ENCODE assay signal across 1 cellular context in the genomic region with DNA sequence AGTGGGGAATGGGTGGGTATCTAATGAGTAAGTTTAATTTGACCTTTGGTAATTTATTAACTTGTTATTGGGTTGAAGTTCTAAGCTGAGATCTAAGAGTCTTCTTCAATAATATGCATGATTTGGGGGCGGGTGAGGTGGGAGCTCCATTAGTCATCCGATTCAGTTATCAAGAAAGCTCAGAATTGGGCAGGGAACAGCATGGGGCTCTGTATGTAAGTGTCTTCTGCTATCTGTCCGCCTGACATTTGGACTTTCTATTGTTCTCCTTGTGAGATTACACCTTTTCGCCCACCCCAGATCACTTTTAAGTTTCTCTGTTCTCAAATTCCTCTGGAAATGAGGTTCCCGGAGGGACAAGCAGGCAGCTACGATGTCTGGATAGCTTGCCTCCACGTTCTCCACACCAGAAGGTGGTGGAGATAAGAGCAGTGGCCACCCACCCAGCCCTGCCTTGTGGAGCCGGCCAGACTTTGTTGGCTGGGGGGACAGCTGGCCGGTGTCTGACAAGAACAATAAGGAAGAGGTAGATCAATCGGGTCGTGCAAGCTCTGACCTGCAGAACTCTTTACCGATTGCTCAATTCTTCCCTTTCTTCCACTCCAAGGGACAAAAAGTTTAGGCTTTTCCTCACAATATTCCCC.
TF ChIP-seq lines count a peak whose summit lies in the region.

No MANE protein-coding gene starts in this region.

TF ChIP-seq in K562, 482 proteins besides CTCF, POLR2A, EP300 and RAD21 (continued from another document and continues in another):
- TF ChIP-seq CBX8 (IDR thresholded peaks at IDR 0.05; ENCODE audit: borderline replicate concordance, extremely low read depth, low read depth, low read length, poor library complexity, severe bottlenecking) (no peak), MIER1 (IDR thresholded peaks at IDR 0.05; ENCODE audit: low read depth) (no peak), GABPA (tag; conservative IDR thresholded peaks at IDR 0.05; ENCODE audit: low read depth) (no peak), NFE2 (IDR thresholded peaks at IDR 0.05; ENCODE audit: low read depth) (no peak), NFE2L1 (tag; IDR thresholded peaks at IDR 0.05; ENCODE audit: borderline replicate concordance, low read depth) (no peak), E4F1 (CRISPR knock-in tag; IDR thresholded peaks at IDR 0.05; ENCODE audit: borderline replicate concordance) (no peak), GTF2E2 (tag; IDR thresholded peaks at IDR 0.05) (no peak), ZKSCAN3 (CRISPR knock-in tag; IDR thresholded peaks at IDR 0.05) (no peak), HMGN3 (IDR thresholded peaks at IDR 0.05; ENCODE audit: borderline replicate concordance, extremely low read depth, insufficient read length, low read depth, low read length) (peak; percentile 27), ZNF507 (tag; conservative IDR thresholded peaks at IDR 0.05) (no peak), GABPB2 (CRISPR knock-in tag; conservative IDR thresholded peaks at IDR 0.05) (no peak), FOS (IDR thresholded peaks at IDR 0.05; ENCODE audit: extremely low read depth, insufficient read length) (no peak), SIN3B (IDR thresholded peaks at IDR 0.05; ENCODE audit: low read depth) (no peak), ATF1 (CRISPR knock-in tag; IDR thresholded peaks at IDR 0.05) (no peak), ATF1 (tag; IDR thresholded peaks at IDR 0.05) (no peak), ZBTB7A (IDR thresholded peaks at IDR 0.05; ENCODE audit: borderline replicate concordance, control insufficient read depth, low read depth, low read length) (0 out of 2 replicates have a peak, but pooled peaks have one; percentile 18), ZNF696 (CRISPR knock-in tag; conservative IDR thresholded peaks at IDR 0.05) (no peak), POLR3A (IDR thresholded peaks at IDR 0.05; ENCODE audit: borderline replicate concordance, extremely low read depth, insufficient read depth, insufficient read length) (no peak), CREM (IDR thresholded peaks at IDR 0.05; ENCODE audit: low read depth) (peak; percentile 56), NCOA2 (IDR thresholded peaks at IDR 0.05; ENCODE audit: partially characterized antibody in 2 of 2) (no peak), FOXK1 (CRISPR knock-in tag; IDR thresholded peaks at IDR 0.05; ENCODE audit: borderline replicate concordance) (no peak), ZFX (CRISPR knock-in tag; IDR thresholded peaks at IDR 0.05) (no peak), FOSL1 (tag; conservative IDR thresholded peaks at IDR 0.05) (no peak; the same call in 1 of the 2 replicates), CBFB (CRISPR knock-in tag; IDR thresholded peaks at IDR 0.05) (no peak), FUS (optimal IDR thresholded peaks at IDR 0.05; ENCODE audit: low read depth, low read length) (no peak), ZC3H11A (IDR thresholded peaks at IDR 0.05; ENCODE audit: low read depth, low read length) (no peak), MEIS2 (IDR thresholded peaks at IDR 0.05; ENCODE audit: partially characterized antibody) (peak; percentile 38), ZNF444 (CRISPR knock-in tag; IDR thresholded peaks at IDR 0.05) (no peak), BMI1 (IDR thresholded peaks at IDR 0.05; ENCODE audit: low read length) (no peak), ASH1L (IDR thresholded peaks at IDR 0.05; ENCODE audit: borderline replicate concordance, low read depth, partially characterized antibody) (no peak), ZNF699 (CRISPR knock-in tag; IDR thresholded peaks at IDR 0.05; ENCODE audit: insufficient replicate concordance) (no peak), ZSCAN32 (CRISPR knock-in tag; IDR thresholded peaks at IDR 0.05) (no peak), HNRNPUL1 (IDR thresholded peaks at IDR 0.05; ENCODE audit: low read length) (no peak), TSC22D4 (tag; IDR thresholded peaks at IDR 0.05) (no peak), ELF2 (CRISPR knock-in tag; IDR thresholded peaks at IDR 0.05) (no peak), SAP30 (IDR thresholded peaks at IDR 0.05; ENCODE audit: borderline replicate concordance, insufficient read depth, low read depth, low read length, poor library complexity, severe bottlenecking) (no peak), ZNF644 (tag; IDR thresholded peaks at IDR 0.05; ENCODE audit: low read depth) (0 out of 2 replicates have a peak, but pooled peaks have one; percentile 41), HEY1 (CRISPR knock-in tag; IDR thresholded peaks at IDR 0.05; ENCODE audit: borderline replicate concordance) (no peak), SNRNP70 (optimal IDR thresholded peaks at IDR 0.05; ENCODE audit: low read depth, low read length) (no peak), ZNF184 (CRISPR knock-in tag; IDR thresholded peaks at IDR 0.05) (no peak), TEAD2 (tag; IDR thresholded peaks at IDR 0.05) (no peak), PHB2 (IDR thresholded peaks at IDR 0.05; ENCODE audit: low read depth) (peak; percentile 88), NFATC3 (IDR thresholded peaks at IDR 0.05) (no peak), PML (IDR thresholded peaks at IDR 0.05; ENCODE audit: low read length) (peak; percentile 80)
- TF ChIP-seq, protein P1, sequence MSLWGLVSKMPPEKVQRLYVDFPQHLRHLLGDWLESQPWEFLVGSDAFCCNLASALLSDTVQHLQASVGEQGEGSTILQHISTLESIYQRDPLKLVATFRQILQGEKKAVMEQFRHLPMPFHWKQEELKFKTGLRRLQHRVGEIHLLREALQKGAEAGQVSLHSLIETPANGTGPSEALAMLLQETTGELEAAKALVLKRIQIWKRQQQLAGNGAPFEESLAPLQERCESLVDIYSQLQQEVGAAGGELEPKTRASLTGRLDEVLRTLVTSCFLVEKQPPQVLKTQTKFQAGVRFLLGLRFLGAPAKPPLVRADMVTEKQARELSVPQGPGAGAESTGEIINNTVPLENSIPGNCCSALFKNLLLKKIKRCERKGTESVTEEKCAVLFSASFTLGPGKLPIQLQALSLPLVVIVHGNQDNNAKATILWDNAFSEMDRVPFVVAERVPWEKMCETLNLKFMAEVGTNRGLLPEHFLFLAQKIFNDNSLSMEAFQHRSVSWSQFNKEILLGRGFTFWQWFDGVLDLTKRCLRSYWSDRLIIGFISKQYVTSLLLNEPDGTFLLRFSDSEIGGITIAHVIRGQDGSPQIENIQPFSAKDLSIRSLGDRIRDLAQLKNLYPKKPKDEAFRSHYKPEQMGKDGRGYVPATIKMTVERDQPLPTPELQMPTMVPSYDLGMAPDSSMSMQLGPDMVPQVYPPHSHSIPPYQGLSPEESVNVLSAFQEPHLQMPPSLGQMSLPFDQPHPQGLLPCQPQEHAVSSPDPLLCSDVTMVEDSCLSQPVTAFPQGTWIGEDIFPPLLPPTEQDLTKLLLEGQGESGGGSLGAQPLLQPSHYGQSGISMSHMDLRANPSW (CRISPR knock-in tag; IDR thresholded peaks at IDR 0.05) = no peak
- TF ChIP-seq, protein P2, sequence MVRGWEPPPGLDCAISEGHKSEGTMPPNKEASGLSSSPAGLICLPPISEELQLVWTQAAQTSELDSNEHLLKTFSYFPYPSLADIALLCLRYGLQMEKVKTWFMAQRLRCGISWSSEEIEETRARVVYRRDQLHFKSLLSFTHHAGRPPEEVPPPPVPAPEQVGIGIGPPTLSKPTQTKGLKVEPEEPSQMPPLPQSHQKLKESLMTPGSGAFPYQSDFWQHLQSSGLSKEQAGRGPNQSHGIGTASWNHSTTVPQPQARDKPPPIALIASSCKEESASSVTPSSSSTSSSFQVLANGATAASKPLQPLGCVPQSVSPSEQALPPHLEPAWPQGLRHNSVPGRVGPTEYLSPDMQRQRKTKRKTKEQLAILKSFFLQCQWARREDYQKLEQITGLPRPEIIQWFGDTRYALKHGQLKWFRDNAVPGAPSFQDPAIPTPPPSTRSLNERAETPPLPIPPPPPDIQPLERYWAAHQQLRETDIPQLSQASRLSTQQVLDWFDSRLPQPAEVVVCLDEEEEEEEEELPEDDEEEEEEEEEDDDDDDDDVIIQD (CRISPR knock-in tag; IDR thresholded peaks at IDR 0.05) = no peak
- TF ChIP-seq, protein P3, sequence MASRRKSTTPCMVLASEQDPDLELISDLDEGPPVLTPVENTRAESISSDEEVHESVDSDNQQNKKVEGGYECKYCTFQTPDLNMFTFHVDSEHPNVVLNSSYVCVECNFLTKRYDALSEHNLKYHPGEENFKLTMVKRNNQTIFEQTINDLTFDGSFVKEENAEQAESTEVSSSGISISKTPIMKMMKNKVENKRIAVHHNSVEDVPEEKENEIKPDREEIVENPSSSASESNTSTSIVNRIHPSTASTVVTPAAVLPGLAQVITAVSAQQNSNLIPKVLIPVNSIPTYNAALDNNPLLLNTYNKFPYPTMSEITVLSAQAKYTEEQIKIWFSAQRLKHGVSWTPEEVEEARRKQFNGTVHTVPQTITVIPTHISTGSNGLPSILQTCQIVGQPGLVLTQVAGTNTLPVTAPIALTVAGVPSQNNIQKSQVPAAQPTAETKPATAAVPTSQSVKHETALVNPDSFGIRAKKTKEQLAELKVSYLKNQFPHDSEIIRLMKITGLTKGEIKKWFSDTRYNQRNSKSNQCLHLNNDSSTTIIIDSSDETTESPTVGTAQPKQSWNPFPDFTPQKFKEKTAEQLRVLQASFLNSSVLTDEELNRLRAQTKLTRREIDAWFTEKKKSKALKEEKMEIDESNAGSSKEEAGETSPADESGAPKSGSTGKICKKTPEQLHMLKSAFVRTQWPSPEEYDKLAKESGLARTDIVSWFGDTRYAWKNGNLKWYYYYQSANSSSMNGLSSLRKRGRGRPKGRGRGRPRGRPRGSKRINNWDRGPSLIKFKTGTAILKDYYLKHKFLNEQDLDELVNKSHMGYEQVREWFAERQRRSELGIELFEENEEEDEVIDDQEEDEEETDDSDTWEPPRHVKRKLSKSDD (conservative IDR thresholded peaks at IDR 0.05; ENCODE audit: low read length) = no peak
- TF ChIP-seq, protein P4, sequence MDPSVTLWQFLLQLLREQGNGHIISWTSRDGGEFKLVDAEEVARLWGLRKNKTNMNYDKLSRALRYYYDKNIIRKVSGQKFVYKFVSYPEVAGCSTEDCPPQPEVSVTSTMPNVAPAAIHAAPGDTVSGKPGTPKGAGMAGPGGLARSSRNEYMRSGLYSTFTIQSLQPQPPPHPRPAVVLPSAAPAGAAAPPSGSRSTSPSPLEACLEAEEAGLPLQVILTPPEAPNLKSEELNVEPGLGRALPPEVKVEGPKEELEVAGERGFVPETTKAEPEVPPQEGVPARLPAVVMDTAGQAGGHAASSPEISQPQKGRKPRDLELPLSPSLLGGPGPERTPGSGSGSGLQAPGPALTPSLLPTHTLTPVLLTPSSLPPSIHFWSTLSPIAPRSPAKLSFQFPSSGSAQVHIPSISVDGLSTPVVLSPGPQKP (CRISPR knock-in tag; IDR thresholded peaks at IDR 0.05) = no peak
- TF ChIP-seq, protein P5, sequence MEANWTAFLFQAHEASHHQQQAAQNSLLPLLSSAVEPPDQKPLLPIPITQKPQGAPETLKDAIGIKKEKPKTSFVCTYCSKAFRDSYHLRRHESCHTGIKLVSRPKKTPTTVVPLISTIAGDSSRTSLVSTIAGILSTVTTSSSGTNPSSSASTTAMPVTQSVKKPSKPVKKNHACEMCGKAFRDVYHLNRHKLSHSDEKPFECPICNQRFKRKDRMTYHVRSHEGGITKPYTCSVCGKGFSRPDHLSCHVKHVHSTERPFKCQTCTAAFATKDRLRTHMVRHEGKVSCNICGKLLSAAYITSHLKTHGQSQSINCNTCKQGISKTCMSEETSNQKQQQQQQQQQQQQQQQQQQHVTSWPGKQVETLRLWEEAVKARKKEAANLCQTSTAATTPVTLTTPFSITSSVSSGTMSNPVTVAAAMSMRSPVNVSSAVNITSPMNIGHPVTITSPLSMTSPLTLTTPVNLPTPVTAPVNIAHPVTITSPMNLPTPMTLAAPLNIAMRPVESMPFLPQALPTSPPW (CRISPR knock-in tag; IDR thresholded peaks at IDR 0.05) = 0 out of 2 replicates have a peak, but pooled peaks have one; percentile 35
- TF ChIP-seq, protein P6, sequence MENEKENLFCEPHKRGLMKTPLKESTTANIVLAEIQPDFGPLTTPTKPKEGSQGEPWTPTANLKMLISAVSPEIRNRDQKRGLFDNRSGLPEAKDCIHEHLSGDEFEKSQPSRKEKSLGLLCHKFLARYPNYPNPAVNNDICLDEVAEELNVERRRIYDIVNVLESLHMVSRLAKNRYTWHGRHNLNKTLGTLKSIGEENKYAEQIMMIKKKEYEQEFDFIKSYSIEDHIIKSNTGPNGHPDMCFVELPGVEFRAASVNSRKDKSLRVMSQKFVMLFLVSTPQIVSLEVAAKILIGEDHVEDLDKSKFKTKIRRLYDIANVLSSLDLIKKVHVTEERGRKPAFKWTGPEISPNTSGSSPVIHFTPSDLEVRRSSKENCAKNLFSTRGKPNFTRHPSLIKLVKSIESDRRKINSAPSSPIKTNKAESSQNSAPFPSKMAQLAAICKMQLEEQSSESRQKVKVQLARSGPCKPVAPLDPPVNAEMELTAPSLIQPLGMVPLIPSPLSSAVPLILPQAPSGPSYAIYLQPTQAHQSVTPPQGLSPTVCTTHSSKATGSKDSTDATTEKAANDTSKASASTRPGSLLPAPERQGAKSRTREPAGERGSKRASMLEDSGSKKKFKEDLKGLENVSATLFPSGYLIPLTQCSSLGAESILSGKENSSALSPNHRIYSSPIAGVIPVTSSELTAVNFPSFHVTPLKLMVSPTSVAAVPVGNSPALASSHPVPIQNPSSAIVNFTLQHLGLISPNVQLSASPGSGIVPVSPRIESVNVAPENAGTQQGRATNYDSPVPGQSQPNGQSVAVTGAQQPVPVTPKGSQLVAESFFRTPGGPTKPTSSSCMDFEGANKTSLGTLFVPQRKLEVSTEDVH (IDR thresholded peaks at IDR 0.05; ENCODE audit: low read depth, partially characterized antibody) = no peak
- TF ChIP-seq, protein P7, sequence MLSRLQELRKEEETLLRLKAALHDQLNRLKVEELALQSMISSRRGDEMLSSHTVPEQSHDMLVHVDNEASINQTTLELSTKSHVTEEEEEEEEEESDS (CRISPR knock-in tag; IDR thresholded peaks at IDR 0.05) = no peak
